9 cellular contexts compared by ENCODE assay signal in the genomic region with DNA sequence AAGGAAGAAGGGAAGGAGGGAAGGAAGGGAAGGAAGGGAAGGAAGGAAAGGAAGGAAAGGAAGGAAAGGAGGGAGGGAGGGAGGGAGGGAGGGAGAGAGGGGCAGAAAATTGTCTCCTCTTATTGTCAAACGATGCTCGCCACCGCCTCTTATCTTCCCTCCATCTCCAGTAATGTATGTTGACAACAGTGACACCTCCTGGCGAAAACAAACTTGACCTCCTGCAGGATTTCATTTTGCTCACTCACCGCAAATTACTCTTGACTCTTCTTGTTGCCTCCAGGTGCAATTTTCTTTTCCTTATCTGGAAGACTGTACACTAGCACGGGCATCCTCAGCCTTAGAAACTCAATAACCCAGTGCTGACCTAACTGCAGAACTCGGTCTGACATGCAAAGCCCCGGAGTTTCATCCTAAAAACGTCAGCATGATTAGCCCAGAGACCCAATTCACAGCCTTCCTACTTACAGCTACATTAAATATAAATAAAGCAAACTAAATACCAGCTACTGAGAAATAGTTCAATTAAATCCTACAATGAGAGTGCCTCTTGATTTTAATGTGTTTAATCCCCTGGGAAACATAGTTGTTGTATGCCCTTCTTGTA.
DNase-seq lines count a peak whose midpoint lies in the region; ATAC-seq lines count a peak whose summit lies in the region.
"Had no signal": no experiment of that assay in that cellular context is flagged by ENCODE, and none has a peak within 500 bp of the region (broad histone marks: within the 10 kb centered on the region; RNA-seq: fewer than 3 reads in every experiment).

No MANE protein-coding gene starts in this region.

- no peak for ATAC-seq in activated CD4-positive, alpha-beta T cell treated with anti-CD3 and anti-CD28 coated beads for 36 hours

- intact Hi-C loops in activated CD4-positive, alpha-beta T cell treated with anti-CD3 and anti-CD28 coated beads for 36 hours (cut with DNase I, micrococcal nuclease), result loop anchor here in 1 of 2 experiments (2.0 kb wide), 1 partner anchor 1016 kb away; no protein-coding TSS in a partner anchor

- no peaks in the 10 kb centered on the region for H3K4me1 Mint-ChIP-seq in activated CD4-positive, alpha-beta T cell treated with anti-CD3 and anti-CD28 coated beads for 36 hours

- CTCF ChIA-PET in activated CD4-positive, alpha-beta T cell treated with anti-CD3 and anti-CD28 coated beads for 36 hours (lab: Charles Lee), result interaction anchor here (0.6 to 1.1 kb wide), 5 partner anchors 17 to 715 kb away, joined by 3 read pairs; no protein-coding TSS in a partner anchor

- no peaks in the 10 kb centered on the region for H3K36me3 ChIP-seq in H7 (replicated peaks; ENCODE audit: control insufficient read depth, insufficient read depth, low read length)

- peaks cover 11% of the 10 kb centered on the region for H3K27me3 Mint-ChIP-seq in activated CD4-positive, alpha-beta T cell treated with anti-CD3 and anti-CD28 coated beads for 36 hours

- H3K27me3 ChIP-seq in H7 (ENCODE audit: control insufficient read depth, insufficient read depth, low read length), result no peaks in the 10 kb centered on the region

- no peak overlapping the region for H3K27ac Mint-ChIP-seq in activated CD4-positive, alpha-beta T cell treated with anti-CD3 and anti-CD28 coated beads for 36 hours
- H3K27ac Mint-ChIP-seq: CD4-positive, alpha-beta memory T cell had no signal

- H3K4me3 ChIP-seq in H7 (ENCODE audit: insufficient read depth, low read depth, low read length), result no peak overlapping the region

- POLR2A ChIA-PET in activated CD4-positive, alpha-beta T cell treated with anti-CD3 and anti-CD28 coated beads for 36 hours (lab: Charles Lee), result no interaction called here

- H3K4me3 Mint-ChIP-seq in activated CD4-positive, alpha-beta T cell treated with anti-CD3 and anti-CD28 coated beads for 36 hours, result no peak overlapping the region
- H3K4me3 Mint-ChIP-seq: CD4-positive, alpha-beta memory T cell had no signal

- H3K36me3 Mint-ChIP-seq in activated CD4-positive, alpha-beta T cell treated with anti-CD3 and anti-CD28 coated beads for 36 hours (ENCODE audit: low read depth), result no peaks in the 10 kb centered on the region
- H3K36me3 Mint-ChIP-seq: CD4-positive, alpha-beta memory T cell had no signal

- peak; percentile 58 for DNase-seq in activated CD4-positive, alpha-beta T cell treated with anti-CD3 and anti-CD28 coated beads for 36 hours
- no peak for DNase-seq in activated CD4-positive, alpha-beta T cell treated with anti-CD3 and anti-CD28 coated beads for 1 hour
- DNase-seq in H7, result peak; percentile 36
- DNase-seq in NCI-H1092 (lab: John Stamatoyannopoulos, UW), result peak; percentile 62
- DNase-seq in SW480 (ENCODE audit: low spot score), result peak; percentile 28
- peak; percentile 18 for DNase-seq in germinal center (ENCODE audit: low spot score)
- DNase-seq in stimulated activated CD4-positive, alpha-beta T cell treated with anti-CD3 and anti-CD28 coated beads, Interleukin-1b, Interleukin-23, amount 100 ng/mL, for 48 hours, result peak; percentile 21
- DNase-seq in NK-92 treated with Interleukin-12 subunit alpha and Interleukin-12 subunit beta, amount 100 ng/mL, for 24 hours (lab: John Stamatoyannopoulos, UW), result no peak

- no peaks in the 10 kb centered on the region for H3K9me3 Mint-ChIP-seq in activated CD4-positive, alpha-beta T cell treated with anti-CD3 and anti-CD28 coated beads for 36 hours (ENCODE audit: low read depth)

Comparison
In these comparisons a context has a peak if more than half of its experiments do, and no peak if none do; other contexts are left out.
1. DNase-seq: peak in activated CD4-positive, alpha-beta T cell treated with anti-CD3 and anti-CD28 coated beads for 36 hours (single experiment), H7 (single experiment), NCI-H1092 (single experiment), SW480 (single experiment), germinal center (single experiment) and stimulated activated CD4-positive, alpha-beta T cell treated with anti-CD3 and anti-CD28 coated beads, Interleukin-1b, Interleukin-23, amount 100 ng/mL, for 48 hours (single experiment); none in activated CD4-positive, alpha-beta T cell treated with anti-CD3 and anti-CD28 coated beads for 1 hour (single experiment) and NK-92 treated with Interleukin-12 subunit alpha and Interleukin-12 subunit beta, amount 100 ng/mL, for 24 hours (single experiment).